In the genomic region with DNA sequence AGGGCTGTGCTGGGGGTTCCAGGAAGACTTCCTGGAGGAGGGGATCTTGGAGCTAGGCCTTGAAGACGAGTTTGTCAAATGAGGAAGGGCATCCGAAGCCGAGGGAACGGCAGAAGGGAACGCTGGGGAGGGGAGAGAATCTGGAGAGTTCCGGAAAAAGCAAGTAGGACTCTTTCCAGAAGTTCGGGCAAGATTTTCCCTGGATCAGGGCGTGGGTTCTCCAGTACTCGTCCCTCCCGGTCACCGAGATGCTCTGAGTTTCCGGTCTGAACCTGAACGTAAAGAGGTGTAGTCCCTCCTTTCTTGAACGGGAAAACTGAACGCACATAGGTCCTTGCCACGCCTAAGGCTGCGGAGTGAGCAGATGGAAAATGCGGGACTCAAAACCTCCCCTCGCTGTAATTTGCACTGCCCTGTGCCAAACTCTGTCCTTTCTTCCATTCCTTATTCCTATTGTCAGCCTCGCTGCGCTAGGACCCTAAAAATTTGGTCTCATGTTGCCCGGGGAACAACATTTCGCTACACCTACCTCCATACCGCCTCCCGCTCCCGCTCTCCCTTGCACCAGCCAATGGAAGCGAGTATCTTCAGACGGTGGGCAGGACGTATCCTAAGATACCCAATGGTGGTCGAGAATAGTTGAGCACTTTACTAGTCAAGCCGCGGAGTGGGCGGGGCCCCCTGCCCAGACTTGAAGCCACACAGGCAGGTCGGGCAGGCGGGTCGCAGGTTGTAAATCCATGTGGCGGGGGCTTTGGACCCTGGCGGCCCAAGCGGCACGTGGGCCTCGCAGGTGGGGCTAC, we compare ENCODE assay signal across 8 cellular contexts. TPM values are rescaled to one million over a fixed set of nuclear protein-coding genes. Genes with fewer than 3 reads are reported as not detected.
DNase-seq lines count a peak whose midpoint lies in the region; TF ChIP-seq lines count a peak whose summit lies in the region.

A gene with protein sequence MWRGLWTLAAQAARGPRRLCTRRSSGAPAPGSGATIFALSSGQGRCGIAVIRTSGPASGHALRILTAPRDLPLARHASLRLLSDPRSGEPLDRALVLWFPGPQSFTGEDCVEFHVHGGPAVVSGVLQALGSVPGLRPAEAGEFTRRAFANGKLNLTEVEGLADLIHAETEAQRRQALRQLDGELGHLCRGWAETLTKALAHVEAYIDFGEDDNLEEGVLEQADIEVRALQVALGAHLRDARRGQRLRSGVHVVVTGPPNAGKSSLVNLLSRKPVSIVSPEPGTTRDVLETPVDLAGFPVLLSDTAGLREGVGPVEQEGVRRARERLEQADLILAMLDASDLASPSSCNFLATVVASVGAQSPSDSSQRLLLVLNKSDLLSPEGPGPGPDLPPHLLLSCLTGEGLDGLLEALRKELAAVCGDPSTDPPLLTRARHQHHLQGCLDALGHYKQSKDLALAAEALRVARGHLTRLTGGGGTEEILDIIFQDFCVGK (plus strand): TSS at position 682 of the 803 bp plus-strand sequence. CDS start 59 bp downstream, at position 741.

- peak within 1 kb of the TSS; percentile 96 for H3K4me2 ChIP-seq in neuronal stem cell (ENCODE audit: insufficient read depth, low read length, poor library complexity, severe bottlenecking)

- H2BK5ac ChIP-seq in neuronal stem cell (ENCODE audit: low read length) = peak within 1 kb of the TSS; percentile 7

- H3K4ac ChIP-seq in neuronal stem cell (ENCODE audit: low read length) = peak within 1 kb of the TSS; percentile 89

- no peak within 1 kb of the TSS for H4K8ac ChIP-seq in neuronal stem cell (ENCODE audit: low read depth, low read length)

- peak within 1 kb of the TSS; percentile 76 for H2BK120ac ChIP-seq in neuronal stem cell (ENCODE audit: low read depth, low read length)

- peak within 1 kb of the TSS; percentile 92 for H3K9ac ChIP-seq in neuronal stem cell (ENCODE audit: low read depth, low read length, poor library complexity)

- peak within 1 kb of the TSS; percentile 85 for H3K27ac ChIP-seq in neuronal stem cell (replicated peaks; ENCODE audit: low read length)

- WGBS in neuronal stem cell (ENCODE audit: extremely low coverage in 2 of 2, insufficient read length in 2 of 2, insufficient replicate concordance in 1 of 2), 2 donors = no CpG with 5 or more reads among the region's 41 CpGs

- POLR2A ChIA-PET in HEK293T (lab: Yijun Ruan, JAX) = interaction anchor here (1.0 to 9.3 kb wide), 5 partner anchors 8 to 52 kb away, joined by 3 to 107 read pairs (median 6); a partner anchor contains a TSS

- peak within 1 kb of the TSS; percentile 30 for H2BK12ac ChIP-seq in neuronal stem cell (ENCODE audit: low read length)

- H3K4me1 ChIP-seq in neuronal stem cell (ENCODE audit: control insufficient read depth in 2 of 2, insufficient read depth in 1 of 2, low read depth in 1 of 2, low read length in 2 of 2) = peaks cover 15 to 24% of the 10 kb centered on the region in 2 donors

- peak within 1 kb of the TSS; percentile 16 for H3K23ac ChIP-seq in neuronal stem cell (ENCODE audit: low read depth, low read length, poor library complexity)

- peak within 1 kb of the TSS; percentile 67 for H2BK15ac ChIP-seq in neuronal stem cell (ENCODE audit: low read length)

- H4K91ac ChIP-seq in neuronal stem cell (ENCODE audit: low read depth, low read length, poor library complexity) = no peak within 1 kb of the TSS

- DNase-seq in GF-D8 (lab: John Stamatoyannopoulos, UW) (peak; percentile 97), HEK293T (ENCODE audit: extremely low spot score) (peak; percentile 98), MV-4-11 (lab: John Stamatoyannopoulos, UW) (peak; percentile 100), SK-MEL-5 (ENCODE audit: low read depth, low spot score) (peak; percentile 98), foreskin melanocyte (peak; percentile 98), neuronal stem cell (ENCODE audit: low spot score) (peak; percentile 97)
- peak; percentile 97 for DNase-seq in activated naive CD4-positive, alpha-beta T cell treated with Interleukin-2 at 50 U/mL for 16 hours

- in situ Hi-C loops in SK-MEL-5 (cut with HindIII; ENCODE audit: low pct_unique_long_range_greater_than_20kb, low sequenced_read_pairs) = no loop called here

- H3K14ac ChIP-seq in neuronal stem cell (ENCODE audit: low read length) = peak within 1 kb of the TSS; percentile 63

- peak within 1 kb of the TSS; percentile 96 for H3K18ac ChIP-seq in neuronal stem cell (ENCODE audit: low read length)

- peaks cover 9% of the 10 kb centered on the region for H3K79me1 ChIP-seq in neuronal stem cell (ENCODE audit: low read depth, low read length)

- peak within 1 kb of the TSS; percentile 76 to 89 for H3K4me3 ChIP-seq in neuronal stem cell (ENCODE audit: low read length in 2 of 2)

- no peak for TF ChIP-seq CTCF in subcutaneous adipose tissue (IDR thresholded peaks at IDR 0.05; ENCODE audit: low read depth)

- peaks cover 30 to 36% of the 10 kb centered on the region in 2 donors for H3K36me3 ChIP-seq in neuronal stem cell (replicated peaks in 1 of 2; ENCODE audit: control insufficient read depth in 2 of 2, insufficient read depth in 2 of 2, low read length in 2 of 2)

- H2AFZ ChIP-seq in neuronal stem cell (ENCODE audit: low read length) = peak within 1 kb of the TSS; percentile 88

- CTCF ChIA-PET in HEK293T (lab: Yijun Ruan, JAX) = no interaction called here

- H3K9me3 ChIP-seq in neuronal stem cell (replicated peaks in 1 of 2; ENCODE audit: control insufficient read depth in 2 of 2, insufficient read depth in 1 of 2, low read depth in 1 of 2, low read length in 2 of 2) = peaks cover 3% of the 10 kb centered on the region in 2 donors

- no peaks in the 10 kb centered on the region for H3K27me3 ChIP-seq in neuronal stem cell (ENCODE audit: control insufficient read depth in 3 of 3, insufficient read depth in 3 of 3, low read depth in 1 of 3, low read length in 3 of 3)

- peak within 1 kb of the TSS; percentile 90 for H2AK5ac ChIP-seq in neuronal stem cell (ENCODE audit: low read depth, low read length)

TF ChIP-seq in HEK293T, 16 proteins besides CTCF, POLR2A, EP300 and RAD21:
- TF ChIP-seq, protein P1, sequence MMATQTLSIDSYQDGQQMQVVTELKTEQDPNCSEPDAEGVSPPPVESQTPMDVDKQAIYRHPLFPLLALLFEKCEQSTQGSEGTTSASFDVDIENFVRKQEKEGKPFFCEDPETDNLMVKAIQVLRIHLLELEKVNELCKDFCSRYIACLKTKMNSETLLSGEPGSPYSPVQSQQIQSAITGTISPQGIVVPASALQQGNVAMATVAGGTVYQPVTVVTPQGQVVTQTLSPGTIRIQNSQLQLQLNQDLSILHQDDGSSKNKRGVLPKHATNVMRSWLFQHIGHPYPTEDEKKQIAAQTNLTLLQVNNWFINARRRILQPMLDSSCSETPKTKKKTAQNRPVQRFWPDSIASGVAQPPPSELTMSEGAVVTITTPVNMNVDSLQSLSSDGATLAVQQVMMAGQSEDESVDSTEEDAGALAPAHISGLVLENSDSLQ (IDR thresholded peaks at IDR 0.05) = peak; percentile 82
- peak; percentile 92; the same call in 1 of the 2 replicates for TF ChIP-seq SP1 (IDR thresholded peaks at IDR 0.05)
- no peak; the same call in 1 of the 2 replicates for TF ChIP-seq ELF4 (IDR thresholded peaks at IDR 0.05)
- no peak for TF ChIP-seq ZNF384 (IDR thresholded peaks at IDR 0.05)
- TF ChIP-seq TARDBP (IDR thresholded peaks at IDR 0.05) = no peak
- peak; percentile 96; the same call in 1 of the 2 replicates for TF ChIP-seq CTBP1 (IDR thresholded peaks at IDR 0.05; ENCODE audit: borderline replicate concordance)
- TF ChIP-seq FOXA1 (IDR thresholded peaks at IDR 0.05) = no peak
- peak; percentile 99 for TF ChIP-seq L3MBTL2 (conservative IDR thresholded peaks at IDR 0.05)
- no peak for TF ChIP-seq NFRKB (IDR thresholded peaks at IDR 0.05)
- no peak for TF ChIP-seq LEF1 (IDR thresholded peaks at IDR 0.05; ENCODE audit: borderline replicate concordance)
- peak; percentile 54; the same call in 1 of the 2 replicates for TF ChIP-seq ARNT (IDR thresholded peaks at IDR 0.05)
- TF ChIP-seq HDGF (IDR thresholded peaks at IDR 0.05; ENCODE audit: borderline replicate concordance) = no peak
- peak; percentile 80 for TF ChIP-seq FOXM1 (IDR thresholded peaks at IDR 0.05; ENCODE audit: borderline replicate concordance)
- no peak for TF ChIP-seq BHLHE40 (IDR thresholded peaks at IDR 0.05; ENCODE audit: borderline replicate concordance)
- no peak for TF ChIP-seq SUZ12 (IDR thresholded peaks at IDR 0.05)
- no peak for TF ChIP-seq FOXK2 (IDR thresholded peaks at IDR 0.05)

RNA-seq across cellular contexts. Expression of the gene that starts here (rescaled TPM):
- 13.3 and 16.3 TPM in 2 replicates for total RNA-seq in SK-MEL-5 (2014; rRNA removed; shearing (Covaris generic))
- 26.5 and 31.2 TPM in 2 replicates for polyA plus RNA-seq in SK-MEL-5 (2015; cell fraction: cytosol; rRNA removed)
- polyA plus RNA-seq in SK-MEL-5 (2015; cell fraction: nucleus; rRNA removed) = 71.7 and 108 TPM in 2 replicates
- polyA plus RNA-seq in neuronal stem cell (2013, experiment 1 of 2) = 27.4 TPM
- polyA plus RNA-seq in neuronal stem cell (2013, experiment 2 of 2) = 27.5 TPM
- total RNA-seq in subcutaneous adipose tissue = 10 to 100 TPM in 3 of 4 donors, 1 to 10 TPM in 1; 8.6 to 32.2 (median 14.6) TPM

Comparison
In these comparisons a context has a peak if more than half of its experiments do, and no peak if none do; other contexts are left out.
1. Peak in every context shown above with its lines: DNase-seq, H3K4me3 ChIP-seq and H3K27ac ChIP-seq.